1 cellular context compared by ENCODE assay signal in genomic region chr5:112976432-112977309, GRCh38.
A peak's percentile ranks its signal among the peaks of the same experiment; 100 is the strongest.
TF ChIP-seq lines count a peak whose summit lies in the region.

DCP2 (plus strand) TSS chr5:112976798; CDS start chr5:112976934, 136 bp downstream.

TF ChIP-seq in K562, 482 proteins besides CTCF, POLR2A, EP300 and RAD21 (continued from another document and continues in another):
- TF ChIP-seq, protein P1, sequence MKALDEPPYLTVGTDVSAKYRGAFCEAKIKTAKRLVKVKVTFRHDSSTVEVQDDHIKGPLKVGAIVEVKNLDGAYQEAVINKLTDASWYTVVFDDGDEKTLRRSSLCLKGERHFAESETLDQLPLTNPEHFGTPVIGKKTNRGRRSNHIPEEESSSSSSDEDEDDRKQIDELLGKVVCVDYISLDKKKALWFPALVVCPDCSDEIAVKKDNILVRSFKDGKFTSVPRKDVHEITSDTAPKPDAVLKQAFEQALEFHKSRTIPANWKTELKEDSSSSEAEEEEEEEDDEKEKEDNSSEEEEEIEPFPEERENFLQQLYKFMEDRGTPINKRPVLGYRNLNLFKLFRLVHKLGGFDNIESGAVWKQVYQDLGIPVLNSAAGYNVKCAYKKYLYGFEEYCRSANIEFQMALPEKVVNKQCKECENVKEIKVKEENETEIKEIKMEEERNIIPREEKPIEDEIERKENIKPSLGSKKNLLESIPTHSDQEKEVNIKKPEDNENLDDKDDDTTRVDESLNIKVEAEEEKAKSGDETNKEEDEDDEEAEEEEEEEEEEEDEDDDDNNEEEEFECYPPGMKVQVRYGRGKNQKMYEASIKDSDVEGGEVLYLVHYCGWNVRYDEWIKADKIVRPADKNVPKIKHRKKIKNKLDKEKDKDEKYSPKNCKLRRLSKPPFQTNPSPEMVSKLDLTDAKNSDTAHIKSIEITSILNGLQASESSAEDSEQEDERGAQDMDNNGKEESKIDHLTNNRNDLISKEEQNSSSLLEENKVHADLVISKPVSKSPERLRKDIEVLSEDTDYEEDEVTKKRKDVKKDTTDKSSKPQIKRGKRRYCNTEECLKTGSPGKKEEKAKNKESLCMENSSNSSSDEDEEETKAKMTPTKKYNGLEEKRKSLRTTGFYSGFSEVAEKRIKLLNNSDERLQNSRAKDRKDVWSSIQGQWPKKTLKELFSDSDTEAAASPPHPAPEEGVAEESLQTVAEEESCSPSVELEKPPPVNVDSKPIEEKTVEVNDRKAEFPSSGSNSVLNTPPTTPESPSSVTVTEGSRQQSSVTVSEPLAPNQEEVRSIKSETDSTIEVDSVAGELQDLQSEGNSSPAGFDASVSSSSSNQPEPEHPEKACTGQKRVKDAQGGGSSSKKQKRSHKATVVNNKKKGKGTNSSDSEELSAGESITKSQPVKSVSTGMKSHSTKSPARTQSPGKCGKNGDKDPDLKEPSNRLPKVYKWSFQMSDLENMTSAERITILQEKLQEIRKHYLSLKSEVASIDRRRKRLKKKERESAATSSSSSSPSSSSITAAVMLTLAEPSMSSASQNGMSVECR (CRISPR knock-in tag; IDR thresholded peaks at IDR 0.05), result no peak
- TF ChIP-seq RB1 (IDR thresholded peaks at IDR 0.05; ENCODE audit: low read depth), result peak; percentile 61
- TF ChIP-seq SOX6 (IDR thresholded peaks at IDR 0.05), result no peak
- TF ChIP-seq YY1 (IDR thresholded peaks at IDR 0.05; ENCODE audit: borderline replicate concordance in 1 of 3, control insufficient read depth in 1 of 3, extremely low read depth in 1 of 3, insufficient read depth in 3 of 3, insufficient read length in 1 of 3, insufficient replicate concordance in 2 of 3, low read depth in 1 of 3, low read length in 2 of 3), result peak in 2 of 3 experiments; percentile 60 to 73
- TF ChIP-seq ZNF507 (tag; conservative IDR thresholded peaks at IDR 0.05), result no peak
- TF ChIP-seq SRSF3 (IDR thresholded peaks at IDR 0.05; ENCODE audit: insufficient read depth, low read length), result no peak
- TF ChIP-seq CHD1 (IDR thresholded peaks at IDR 0.05; ENCODE audit: low read length), result peak; percentile 25
- no peak for TF ChIP-seq ZSCAN32 (CRISPR knock-in tag; IDR thresholded peaks at IDR 0.05)
- no peak for TF ChIP-seq SP2 (IDR thresholded peaks at IDR 0.05; ENCODE audit: extremely low read depth, low read depth, low read length, poor library complexity, severe bottlenecking)
- no peak for TF ChIP-seq KAT7 (CRISPR knock-in tag; IDR thresholded peaks at IDR 0.05; ENCODE audit: borderline replicate concordance)
- no peak for TF ChIP-seq FUS (optimal IDR thresholded peaks at IDR 0.05; ENCODE audit: low read depth, low read length)
- no peak for TF ChIP-seq MIER1 (IDR thresholded peaks at IDR 0.05; ENCODE audit: low read depth)
- no peak for TF ChIP-seq ARID2 (IDR thresholded peaks at IDR 0.05)
- TF ChIP-seq ZNF143 (CRISPR knock-in tag; IDR thresholded peaks at IDR 0.05), result no peak
- peak; percentile 68 for TF ChIP-seq TOE1 (IDR thresholded peaks at IDR 0.05; ENCODE audit: borderline replicate concordance)
- no peak for TF ChIP-seq TOE1 (CRISPR knock-in tag; IDR thresholded peaks at IDR 0.05; ENCODE audit: borderline replicate concordance, low read depth)
- TF ChIP-seq, protein P2, sequence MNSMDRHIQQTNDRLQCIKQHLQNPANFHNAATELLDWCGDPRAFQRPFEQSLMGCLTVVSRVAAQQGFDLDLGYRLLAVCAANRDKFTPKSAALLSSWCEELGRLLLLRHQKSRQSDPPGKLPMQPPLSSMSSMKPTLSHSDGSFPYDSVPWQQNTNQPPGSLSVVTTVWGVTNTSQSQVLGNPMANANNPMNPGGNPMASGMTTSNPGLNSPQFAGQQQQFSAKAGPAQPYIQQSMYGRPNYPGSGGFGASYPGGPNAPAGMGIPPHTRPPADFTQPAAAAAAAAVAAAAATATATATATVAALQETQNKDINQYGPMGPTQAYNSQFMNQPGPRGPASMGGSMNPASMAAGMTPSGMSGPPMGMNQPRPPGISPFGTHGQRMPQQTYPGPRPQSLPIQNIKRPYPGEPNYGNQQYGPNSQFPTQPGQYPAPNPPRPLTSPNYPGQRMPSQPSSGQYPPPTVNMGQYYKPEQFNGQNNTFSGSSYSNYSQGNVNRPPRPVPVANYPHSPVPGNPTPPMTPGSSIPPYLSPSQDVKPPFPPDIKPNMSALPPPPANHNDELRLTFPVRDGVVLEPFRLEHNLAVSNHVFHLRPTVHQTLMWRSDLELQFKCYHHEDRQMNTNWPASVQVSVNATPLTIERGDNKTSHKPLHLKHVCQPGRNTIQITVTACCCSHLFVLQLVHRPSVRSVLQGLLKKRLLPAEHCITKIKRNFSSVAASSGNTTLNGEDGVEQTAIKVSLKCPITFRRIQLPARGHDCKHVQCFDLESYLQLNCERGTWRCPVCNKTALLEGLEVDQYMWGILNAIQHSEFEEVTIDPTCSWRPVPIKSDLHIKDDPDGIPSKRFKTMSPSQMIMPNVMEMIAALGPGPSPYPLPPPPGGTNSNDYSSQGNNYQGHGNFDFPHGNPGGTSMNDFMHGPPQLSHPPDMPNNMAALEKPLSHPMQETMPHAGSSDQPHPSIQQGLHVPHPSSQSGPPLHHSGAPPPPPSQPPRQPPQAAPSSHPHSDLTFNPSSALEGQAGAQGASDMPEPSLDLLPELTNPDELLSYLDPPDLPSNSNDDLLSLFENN (IDR thresholded peaks at IDR 0.05; ENCODE audit: low read depth in 2 of 2, low read length in 2 of 2), result 0 out of 4 replicates have a peak, but pooled peaks of 1 of the 2 experiments have one; percentile 19
- TF ChIP-seq XRCC4 (IDR thresholded peaks at IDR 0.05; ENCODE audit: extremely low read depth, insufficient read depth, insufficient read length), result no peak
- no peak; the same call in 1 of the 2 replicates for TF ChIP-seq ZNF12 (CRISPR knock-in tag; IDR thresholded peaks at IDR 0.05)
- no peak for TF ChIP-seq ZNF41 (CRISPR knock-in tag; conservative IDR thresholded peaks at IDR 0.05)
- TF ChIP-seq SNIP1 (IDR thresholded peaks at IDR 0.05; ENCODE audit: low read depth), result no peak
- TF ChIP-seq, protein P3, sequence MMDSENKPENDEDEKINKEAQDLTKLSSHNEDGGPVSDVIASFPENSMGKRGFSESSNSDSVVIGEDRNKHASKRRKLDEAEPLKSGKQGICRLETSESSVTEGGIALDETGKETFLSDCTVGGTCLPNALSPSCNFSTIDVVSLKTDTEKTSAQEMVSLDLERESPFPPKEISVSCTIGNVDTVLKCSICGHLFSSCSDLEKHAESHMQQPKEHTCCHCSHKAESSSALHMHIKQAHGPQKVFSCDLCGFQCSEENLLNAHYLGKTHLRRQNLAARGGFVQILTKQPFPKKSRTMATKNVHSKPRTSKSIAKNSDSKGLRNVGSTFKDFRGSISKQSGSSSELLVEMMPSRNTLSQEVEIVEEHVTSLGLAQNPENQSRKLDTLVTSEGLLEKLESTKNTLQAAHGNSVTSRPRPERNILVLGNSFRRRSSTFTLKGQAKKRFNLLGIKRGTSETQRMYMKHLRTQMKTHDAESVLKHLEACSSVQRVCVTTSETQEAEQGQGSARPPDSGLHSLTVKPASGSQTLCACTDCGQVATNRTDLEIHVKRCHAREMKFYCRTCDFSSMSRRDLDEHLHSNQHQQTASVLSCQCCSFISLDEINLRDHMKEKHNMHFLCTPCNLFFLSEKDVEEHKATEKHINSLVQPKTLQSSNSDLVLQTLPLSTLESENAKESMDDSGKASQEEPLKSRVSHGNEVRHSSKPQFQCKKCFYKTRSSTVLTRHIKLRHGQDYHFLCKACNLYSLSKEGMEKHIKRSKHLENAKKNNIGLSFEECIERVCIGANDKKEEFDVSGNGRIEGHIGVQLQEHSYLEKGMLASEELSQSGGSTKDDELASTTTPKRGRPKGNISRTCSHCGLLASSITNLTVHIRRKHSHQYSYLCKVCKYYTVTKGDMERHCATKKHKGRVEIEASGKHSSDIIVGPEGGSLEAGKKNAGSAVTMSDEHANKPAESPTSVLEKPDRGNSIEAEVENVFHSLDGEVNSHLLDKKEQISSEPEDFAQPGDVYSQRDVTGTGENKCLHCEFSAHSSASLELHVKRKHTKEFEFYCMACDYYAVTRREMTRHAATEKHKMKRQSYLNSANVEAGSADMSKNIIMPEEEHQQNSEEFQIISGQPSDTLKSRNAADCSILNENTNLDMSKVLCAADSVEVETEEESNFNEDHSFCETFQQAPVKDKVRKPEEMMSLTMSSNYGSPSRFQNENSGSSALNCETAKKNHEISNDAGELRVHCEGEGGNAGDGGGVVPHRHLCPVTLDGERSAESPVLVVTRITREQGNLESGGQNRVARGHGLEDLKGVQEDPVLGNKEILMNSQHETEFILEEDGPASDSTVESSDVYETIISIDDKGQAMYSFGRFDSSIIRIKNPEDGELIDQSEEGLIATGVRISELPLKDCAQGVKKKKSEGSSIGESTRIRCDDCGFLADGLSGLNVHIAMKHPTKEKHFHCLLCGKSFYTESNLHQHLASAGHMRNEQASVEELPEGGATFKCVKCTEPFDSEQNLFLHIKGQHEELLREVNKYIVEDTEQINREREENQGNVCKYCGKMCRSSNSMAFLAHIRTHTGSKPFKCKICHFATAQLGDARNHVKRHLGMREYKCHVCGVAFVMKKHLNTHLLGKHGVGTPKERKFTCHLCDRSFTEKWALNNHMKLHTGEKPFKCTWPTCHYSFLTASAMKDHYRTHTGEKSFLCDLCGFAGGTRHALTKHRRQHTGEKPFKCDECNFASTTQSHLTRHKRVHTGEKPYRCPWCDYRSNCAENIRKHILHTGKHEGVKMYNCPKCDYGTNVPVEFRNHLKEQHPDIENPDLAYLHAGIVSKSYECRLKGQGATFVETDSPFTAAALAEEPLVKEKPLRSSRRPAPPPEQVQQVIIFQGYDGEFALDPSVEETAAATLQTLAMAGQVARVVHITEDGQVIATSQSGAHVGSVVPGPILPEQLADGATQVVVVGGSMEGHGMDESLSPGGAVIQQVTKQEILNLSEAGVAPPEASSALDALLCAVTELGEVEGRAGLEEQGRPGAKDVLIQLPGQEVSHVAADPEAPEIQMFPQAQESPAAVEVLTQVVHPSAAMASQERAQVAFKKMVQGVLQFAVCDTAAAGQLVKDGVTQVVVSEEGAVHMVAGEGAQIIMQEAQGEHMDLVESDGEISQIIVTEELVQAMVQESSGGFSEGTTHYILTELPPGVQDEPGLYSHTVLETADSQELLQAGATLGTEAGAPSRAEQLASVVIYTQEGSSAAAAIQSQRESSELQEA (IDR thresholded peaks at IDR 0.05; ENCODE audit: low read depth), result peak; percentile 51; the same call in 1 of the 2 replicates
- peak; percentile 97 for TF ChIP-seq L3MBTL2 (IDR thresholded peaks at IDR 0.05)
- TF ChIP-seq POLR2G (IDR thresholded peaks at IDR 0.05; ENCODE audit: low read depth, low read length), result peak; percentile 99
- TF ChIP-seq BRD9 (IDR thresholded peaks at IDR 0.05; ENCODE audit: low read depth, partially characterized antibody), result peak; percentile 29
- peak; percentile 99 for TF ChIP-seq RBFOX2 (IDR thresholded peaks at IDR 0.05; ENCODE audit: low read depth, low read length)
- no peak for TF ChIP-seq HDAC2 (IDR thresholded peaks at IDR 0.05)
- peak; percentile 83 for TF ChIP-seq TBP (optimal IDR thresholded peaks at IDR 0.05; ENCODE audit: low read depth, low read length)
- TF ChIP-seq ELK1 (CRISPR knock-in tag; IDR thresholded peaks at IDR 0.05), result no peak
- no peak for TF ChIP-seq EWSR1 (IDR thresholded peaks at IDR 0.05; ENCODE audit: borderline replicate concordance, low read depth, partially characterized antibody)
- TF ChIP-seq ZNF224 (CRISPR knock-in tag; IDR thresholded peaks at IDR 0.05), result no peak
- TF ChIP-seq, protein P4, sequence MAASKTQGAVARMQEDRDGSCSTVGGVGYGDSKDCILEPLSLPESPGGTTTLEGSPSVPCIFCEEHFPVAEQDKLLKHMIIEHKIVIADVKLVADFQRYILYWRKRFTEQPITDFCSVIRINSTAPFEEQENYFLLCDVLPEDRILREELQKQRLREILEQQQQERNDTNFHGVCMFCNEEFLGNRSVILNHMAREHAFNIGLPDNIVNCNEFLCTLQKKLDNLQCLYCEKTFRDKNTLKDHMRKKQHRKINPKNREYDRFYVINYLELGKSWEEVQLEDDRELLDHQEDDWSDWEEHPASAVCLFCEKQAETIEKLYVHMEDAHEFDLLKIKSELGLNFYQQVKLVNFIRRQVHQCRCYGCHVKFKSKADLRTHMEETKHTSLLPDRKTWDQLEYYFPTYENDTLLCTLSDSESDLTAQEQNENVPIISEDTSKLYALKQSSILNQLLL (CRISPR knock-in tag; IDR thresholded peaks at IDR 0.05; ENCODE audit: borderline replicate concordance), result no peak
- TF ChIP-seq IRF2 (CRISPR knock-in tag; IDR thresholded peaks at IDR 0.05), result no peak
- TF ChIP-seq, protein P5, sequence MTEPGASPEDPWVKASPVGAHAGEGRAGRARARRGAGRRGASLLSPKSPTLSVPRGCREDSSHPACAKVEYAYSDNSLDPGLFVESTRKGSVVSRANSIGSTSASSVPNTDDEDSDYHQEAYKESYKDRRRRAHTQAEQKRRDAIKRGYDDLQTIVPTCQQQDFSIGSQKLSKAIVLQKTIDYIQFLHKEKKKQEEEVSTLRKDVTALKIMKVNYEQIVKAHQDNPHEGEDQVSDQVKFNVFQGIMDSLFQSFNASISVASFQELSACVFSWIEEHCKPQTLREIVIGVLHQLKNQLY (CRISPR knock-in tag; conservative IDR thresholded peaks at IDR 0.05), result no peak
- no peak for TF ChIP-seq ID3 (CRISPR knock-in tag; IDR thresholded peaks at IDR 0.05)
- TF ChIP-seq ID3 (tag; IDR thresholded peaks at IDR 0.05), result no peak
- peak; percentile 97 to 98 for TF ChIP-seq NRF1 (conservative IDR thresholded peaks at IDR 0.05 in 1 of 2, IDR thresholded peaks at IDR 0.05 in 1 of 2)
- TF ChIP-seq ZNF3 (CRISPR knock-in tag; IDR thresholded peaks at IDR 0.05), result no peak
- peak; percentile 79 for TF ChIP-seq SPI1 (IDR thresholded peaks at IDR 0.05; ENCODE audit: borderline replicate concordance, low read depth, low read length)
- peak; percentile 74 for TF ChIP-seq CCNT2 (IDR thresholded peaks at IDR 0.05; ENCODE audit: borderline replicate concordance, extremely low read depth, insufficient read length, low read depth, low read length)
- TF ChIP-seq LARP7 (IDR thresholded peaks at IDR 0.05), result peak; percentile 68; the same call in 1 of the 2 replicates
- TF ChIP-seq XRCC5 (IDR thresholded peaks at IDR 0.05; ENCODE audit: low read depth, low read length), result 0 out of 2 replicates have a peak, but pooled peaks have one; percentile 8
